Comparison of ENCODE assay signal across 8 cellular contexts in the genomic region with DNA sequence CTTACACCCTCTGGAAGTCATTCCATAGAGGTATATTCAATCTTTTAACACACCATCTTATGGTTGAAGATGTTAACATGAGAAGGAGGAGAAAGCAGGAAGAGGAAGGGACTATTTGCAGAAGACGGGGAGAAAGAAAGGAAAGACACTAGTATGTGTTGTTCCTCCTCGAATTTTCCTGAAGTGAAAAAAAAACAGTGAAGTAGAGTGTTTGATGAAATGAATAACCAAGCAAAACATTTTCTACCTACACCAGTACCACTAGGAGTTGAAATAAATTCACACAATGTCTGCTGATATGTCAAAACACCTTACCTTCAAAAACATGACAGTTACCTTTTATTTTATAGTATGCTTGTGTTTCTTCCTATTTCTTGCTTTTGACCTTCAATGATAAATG. TPM values are rescaled to one million over a fixed set of nuclear protein-coding genes. Genes with fewer than 3 reads are reported as not detected.
DNase-seq lines count a peak whose midpoint lies in the region; ATAC-seq and TF ChIP-seq lines count a peak whose summit lies in the region.

No MANE protein-coding gene starts in this region.

- intact Hi-C loops in Caco-2 (cut with micrococcal nuclease; ENCODE audit: unreplicated experiment): loop anchor here (2.0 to 10.0 kb wide), 3 partner anchors 25 to 337 kb away; a partner anchor contains a TSS
- intact Hi-C loops in dorsolateral prefrontal cortex (cut with DNase I): loop anchor here (5.0 to 10.0 kb wide), 6 partner anchors 60 to 340 kb away; a partner anchor contains a TSS

- H3K27ac Mint-ChIP-seq in Caco-2 (ENCODE audit: unreplicated experiment) (peak overlapping the region; percentile 99), nephron (peak overlapping the region; percentile 98 to 100 (median 100))

- BruUV-seq in Caco-2 (replicated peaks; lab: Mats Ljungman, UMichigan): no TSS peak

- no peaks in the 10 kb centered on the region for H3K9me3 ChIP-seq in Caco-2

- H3K27me3 Mint-ChIP-seq in Caco-2 (ENCODE audit: insufficient read depth, unreplicated experiment) (no peaks in the 10 kb centered on the region), nephron (ENCODE audit: low read depth) (no peaks in the 10 kb centered on the region)

- peaks cover 32% of the 10 kb centered on the region for H3K4me1 ChIP-seq in Caco-2

- H3K4me1 Mint-ChIP-seq in Caco-2 (ENCODE audit: low read depth, unreplicated experiment) (peaks cover 13% of the 10 kb centered on the region), nephron (peaks cover 39% of the 10 kb centered on the region)

- DNase-seq in Caco-2: no peak
- peak; percentile 10 for DNase-seq in NCI-H69 (lab: John Stamatoyannopoulos, UW)
- no peak for DNase-seq in dorsolateral prefrontal cortex
- no peak for DNase-seq in NCI-H526 treated with DMSO at 0.1 percent for 48 hours (lab: John Stamatoyannopoulos, UW)
- DNase-seq in epidermal melanocyte (ENCODE audit: insufficient read length, low spot score): no peak

- peak overlapping the region in 28 of 59 donors; percentile 89 to 98 (median 95) for H3K27ac ChIP-seq in dorsolateral prefrontal cortex

- H3K4me3 Mint-ChIP-seq in Caco-2 (ENCODE audit: unreplicated experiment) (peak overlapping the region; percentile 99), nephron (peak overlapping the region; percentile 96 to 99 (median 97))

- H3K36me3 Mint-ChIP-seq in Caco-2 (ENCODE audit: insufficient read depth, unreplicated experiment): peaks cover 29% of the 10 kb centered on the region
- peaks cover 37% of the 10 kb centered on the region for H3K36me3 Mint-ChIP-seq in nephron (ENCODE audit: low read depth)

- CTCF ChIA-PET in Caco-2 (lab: Charles Lee): no interaction called here

- H3K4me3 ChIP-seq in Caco-2 (ENCODE audit: low read depth, low read length): peak overlapping the region; percentile 78
- peak overlapping the region in 55 of 59 donors; percentile 70 to 99 (median 93) for H3K4me3 ChIP-seq in dorsolateral prefrontal cortex

- H3K27me3 ChIP-seq in Caco-2 (replicated peaks; ENCODE audit: control insufficient read depth, insufficient read depth, low read length) (no peaks in the 10 kb centered on the region), dorsolateral prefrontal cortex (no peaks in the 10 kb centered on the region)

- no peaks in the 10 kb centered on the region for H3K9me3 Mint-ChIP-seq in Caco-2 (ENCODE audit: unreplicated experiment)
- H3K9me3 Mint-ChIP-seq in nephron: peaks cover 2% of the 10 kb centered on the region

- H3K36me3 ChIP-seq in Caco-2 (ENCODE audit: control insufficient read depth, insufficient read depth, low read length): no peaks in the 10 kb centered on the region; the same call in 1 of the 2 replicates

- ATAC-seq in GM18505 (IDR thresholded peaks at IDR 0.05; ENCODE audit: unreplicated experiment) (no peak), GM19328 (IDR thresholded peaks at IDR 0.05; ENCODE audit: unreplicated experiment) (no peak)

- TF ChIP-seq CTCF in Caco-2 (IDR thresholded peaks at IDR 0.05; ENCODE audit: insufficient read depth in 1 of 2, low read depth in 1 of 2, low read length in 1 of 2, severe bottlenecking in 1 of 2, unreplicated experiment in 1 of 2) (no peak), dorsolateral prefrontal cortex (IDR thresholded peaks at IDR 0.05 in 54 of 56, conservative IDR thresholded peaks at IDR 0.05 in 2 of 56; ENCODE audit: low read depth in 1 of 56, partially characterized antibody in 56 of 56) (no peak), nephron (IDR thresholded peaks at IDR 0.05; ENCODE audit: unreplicated experiment in 3 of 3) (no peak)

- POLR2A ChIA-PET in Caco-2 (lab: Charles Lee): no interaction called here

- TF ChIP-seq POLR2A in GM18505 (IDR thresholded peaks at IDR 0.05; ENCODE audit: borderline replicate concordance, extremely low read depth, insufficient read depth, insufficient read length): no peak

RNA-seq across cellular contexts. Expression of a gene that starts 1.4 kb away (rescaled TPM):
- total RNA-seq in Caco-2 (2022) (83.5 and 85.8 TPM in 2 replicates), dorsolateral prefrontal cortex (100 to 1,000 TPM in 13 of 120 experiments, 10 to 100 TPM in 107; 63.7 to 156 (median 84.5) TPM)
